In genomic region chr4:172514011-172514410, GRCh38 we compare ENCODE assay signal across 1 cellular context.
TF ChIP-seq lines count a peak whose summit lies in the region.

No MANE protein-coding gene starts in this region.

TF ChIP-seq in GM23338, 12 proteins besides CTCF, POLR2A, EP300 and RAD21 (continued from another document):
- TF ChIP-seq REST (IDR thresholded peaks at IDR 0.05; ENCODE audit: unreplicated experiment) (no peak), ZNF462 (CRISPR knock-in tag; IDR thresholded peaks at IDR 0.05) (no peak), NANOG (IDR thresholded peaks at IDR 0.05; ENCODE audit: borderline replicate concordance) (no peak), CREB1 (CRISPR knock-in tag; IDR thresholded peaks at IDR 0.05; ENCODE audit: low read depth) (no peak), POLR2AphosphoS5 (IDR thresholded peaks at IDR 0.05; ENCODE audit: low read depth) (no peak), EZH2 (IDR thresholded peaks at IDR 0.05; ENCODE audit: low read depth, unreplicated experiment) (no peak)
